In the genomic region with DNA sequence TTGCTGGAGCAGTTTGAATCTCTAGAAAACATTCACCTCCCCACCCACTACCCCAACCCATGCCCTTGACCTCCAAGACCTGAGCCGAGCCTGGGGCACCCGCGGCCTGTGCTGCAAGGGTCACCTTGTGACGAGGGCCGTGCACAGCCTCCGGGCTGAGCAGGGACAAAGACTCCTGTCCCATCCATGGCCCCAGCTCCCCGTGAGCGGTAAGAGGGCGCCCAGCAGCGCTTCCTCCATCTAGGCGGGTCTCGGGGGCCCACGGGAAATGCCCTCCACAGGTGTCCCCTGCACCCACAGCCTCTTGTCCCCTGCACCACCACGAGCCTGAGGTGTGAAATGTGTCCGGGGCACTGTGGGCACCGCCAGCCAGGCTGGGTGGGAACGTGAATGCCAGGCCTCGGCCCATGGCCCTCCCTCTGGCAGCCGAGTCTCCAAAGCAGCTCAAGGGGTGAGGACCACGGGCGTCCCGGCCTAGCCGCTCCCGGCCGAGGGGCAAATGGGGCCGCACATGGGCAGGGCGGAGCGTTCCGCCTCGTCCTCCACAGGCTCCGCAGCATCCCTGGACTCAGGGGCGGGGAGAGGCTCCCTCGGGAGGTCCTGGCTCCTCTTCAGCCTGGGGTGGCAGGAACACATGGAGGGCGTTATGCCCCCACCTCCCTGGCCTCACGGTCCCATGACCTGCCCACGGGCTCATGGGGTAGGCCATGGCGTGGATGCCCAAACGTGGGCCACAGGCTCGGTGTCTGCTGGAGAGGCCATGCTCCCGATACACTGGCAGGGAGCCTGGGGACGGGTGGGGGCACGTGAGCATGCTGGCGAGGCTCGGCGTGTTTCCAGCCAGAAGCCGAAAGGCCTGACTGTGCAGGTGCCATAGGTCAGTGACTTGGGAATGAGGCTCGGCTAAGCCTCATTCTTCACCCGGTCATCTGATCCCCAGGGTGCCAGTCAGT, we compare ENCODE assay signal across 2 cellular contexts.
TF ChIP-seq lines count a peak whose summit lies in the region.

No MANE protein-coding gene starts in this region.

TF ChIP-seq in HEK293, 187 proteins besides CTCF, POLR2A, EP300 and RAD21:
- TF ChIP-seq, protein P1, sequence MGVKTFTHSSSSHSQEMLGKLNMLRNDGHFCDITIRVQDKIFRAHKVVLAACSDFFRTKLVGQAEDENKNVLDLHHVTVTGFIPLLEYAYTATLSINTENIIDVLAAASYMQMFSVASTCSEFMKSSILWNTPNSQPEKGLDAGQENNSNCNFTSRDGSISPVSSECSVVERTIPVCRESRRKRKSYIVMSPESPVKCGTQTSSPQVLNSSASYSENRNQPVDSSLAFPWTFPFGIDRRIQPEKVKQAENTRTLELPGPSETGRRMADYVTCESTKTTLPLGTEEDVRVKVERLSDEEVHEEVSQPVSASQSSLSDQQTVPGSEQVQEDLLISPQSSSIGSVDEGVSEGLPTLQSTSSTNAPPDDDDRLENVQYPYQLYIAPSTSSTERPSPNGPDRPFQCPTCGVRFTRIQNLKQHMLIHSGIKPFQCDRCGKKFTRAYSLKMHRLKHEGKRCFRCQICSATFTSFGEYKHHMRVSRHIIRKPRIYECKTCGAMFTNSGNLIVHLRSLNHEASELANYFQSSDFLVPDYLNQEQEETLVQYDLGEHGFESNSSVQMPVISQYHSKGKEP (tag by site-specific recombination; IDR thresholded peaks at IDR 0.05), result no peak
- no peak for TF ChIP-seq ZNF16 (tag by site-specific recombination; IDR thresholded peaks at IDR 0.05; ENCODE audit: low read depth)
- no peak for TF ChIP-seq ZBTB21 (tag by site-specific recombination; IDR thresholded peaks at IDR 0.05)
- TF ChIP-seq ZNF600 (tag by site-specific recombination; IDR thresholded peaks at IDR 0.05), result 0 out of 2 replicates have a peak, but pooled peaks have one; percentile 34
- no peak for TF ChIP-seq ZNF133 (tag by site-specific recombination; IDR thresholded peaks at IDR 0.05)
- TF ChIP-seq MZF1 (tag by site-specific recombination; IDR thresholded peaks at IDR 0.05; ENCODE audit: borderline replicate concordance), result no peak

TF ChIP-seq in HepG2, 621 proteins besides CTCF, POLR2A, EP300 and RAD21 (continued from another document):
- TF ChIP-seq ZNF619 (CRISPR knock-in tag; IDR thresholded peaks at IDR 0.05), result no peak
- no peak for TF ChIP-seq PAWR (CRISPR knock-in tag; IDR thresholded peaks at IDR 0.05; ENCODE audit: borderline replicate concordance)
- no peak for TF ChIP-seq RXRB (CRISPR knock-in tag; IDR thresholded peaks at IDR 0.05; ENCODE audit: borderline replicate concordance)
- no peak for TF ChIP-seq MEIS2 (CRISPR knock-in tag; IDR thresholded peaks at IDR 0.05)
- TF ChIP-seq ZNF33B (CRISPR knock-in tag; IDR thresholded peaks at IDR 0.05), result no peak
- no peak for TF ChIP-seq RNF2 (conservative IDR thresholded peaks at IDR 0.05; ENCODE audit: low read depth)
- TF ChIP-seq ZNF564 (CRISPR knock-in tag; IDR thresholded peaks at IDR 0.05), result no peak
- no peak for TF ChIP-seq NFKBIZ (CRISPR knock-in tag; IDR thresholded peaks at IDR 0.05)
- no peak for TF ChIP-seq ZC3H4 (CRISPR knock-in tag; IDR thresholded peaks at IDR 0.05; ENCODE audit: borderline replicate concordance)
TF ChIP-seq in HepG2: peak in this region for 0.
